In the genomic region with DNA sequence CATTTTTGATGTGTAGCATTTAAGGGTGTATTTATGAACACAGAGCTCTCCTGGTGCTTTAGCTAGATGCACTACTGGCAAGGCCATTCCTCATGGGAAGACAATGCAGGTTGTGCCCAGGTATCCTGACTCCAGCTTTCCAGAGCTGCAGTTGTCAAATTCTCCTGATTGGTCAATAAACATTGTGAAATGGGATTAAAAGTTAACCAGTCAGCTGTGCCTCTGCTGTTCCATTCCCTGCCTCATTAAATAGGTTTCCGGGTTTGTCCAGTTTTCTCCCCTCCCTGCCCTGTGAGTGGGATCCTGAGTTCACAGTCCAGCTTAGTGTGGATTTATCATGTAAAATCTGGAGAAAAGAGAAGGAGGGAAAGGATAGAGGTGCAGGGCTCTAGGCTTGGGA, we compare ENCODE assay signal across 24 cellular contexts.
"Had no signal": no experiment of that assay in that cellular context is flagged by ENCODE, and none has a peak within 500 bp of the region (broad histone marks: within the 10 kb centered on the region; RNA-seq: fewer than 3 reads in every experiment).

No MANE protein-coding gene starts in this region.

- H3K36me3 Mint-ChIP-seq: activated CD8-positive, alpha-beta memory T cell treated with anti-CD3 and anti-CD28 coated beads, Interleukin-2, amount 10 ng/mL, durations not matched to agents 7 days and 5 days; naive B cell; stimulated activated effector memory CD8-positive, alpha-beta T cell treated with anti-CD3 and anti-CD28 coated beads, Interleukin-12 subunit alpha, Interleukin-12 subunit beta, amount 100 ng/mL, for 72 hours had no signal

- H3K27ac ChIP-seq: lower lobe of right lung, prostate gland, right atrium auricular region, stomach, suprapubic skin, tibial nerve, vagina had no signal

- ATAC-seq: activated CD4-positive, CD25-positive, alpha-beta regulatory T cell treated with anti-CD3 and anti-CD28 coated beads, Interleukin-2, amount 50 U/mL, for 24 hours; activated CD8-positive, alpha-beta memory T cell treated with anti-CD3 and anti-CD28 coated beads, Interleukin-2, amount 10 ng/mL, durations not matched to agents 7 days and 5 days; activated CD8-positive, alpha-beta T cell treated with anti-CD3 and anti-CD28 coated beads for 36 hours; activated naive CD8-positive, alpha-beta T cell treated with anti-CD3 and anti-CD28 coated beads, Interleukin-2, amount 50 U/mL, for 24 hours; esophagus mucosa; lower lobe of right lung; stimulated activated effector memory CD8-positive, alpha-beta T cell treated with anti-CD3 and anti-CD28 coated beads, Interleukin-12 subunit alpha, Interleukin-12 subunit beta, amount 100 ng/mL, for 72 hours had no signal

- H3K36me3 ChIP-seq: lower lobe of right lung, prostate gland, right atrium auricular region, stomach, suprapubic skin, tibial nerve, vagina had no signal

- H3K4me3 ChIP-seq: lower lobe of right lung, prostate gland, right atrium auricular region, stomach, suprapubic skin, tibial nerve, vagina had no signal

- H3K4me1 ChIP-seq: lower lobe of right lung, prostate gland, right atrium auricular region, stomach, suprapubic skin, tibial nerve, vagina had no signal

- H3K9me3 Mint-ChIP-seq: activated CD4-positive, alpha-beta T cell treated with anti-CD3 and anti-CD28 coated beads, Interleukin-2, amount 10 ng/mL, durations not matched to agents 24 days and 14 days; activated CD8-positive, alpha-beta T cell treated with anti-CD3 and anti-CD28 coated beads for 36 hours; activated naive CD8-positive, alpha-beta T cell treated with anti-CD3 and anti-CD28 coated beads, Interleukin-2, amount 50 U/mL, for 24 hours; stimulated activated effector memory CD8-positive, alpha-beta T cell treated with anti-CD3 and anti-CD28 coated beads, Interleukin-12 subunit alpha, Interleukin-12 subunit beta, amount 100 ng/mL, for 72 hours had no signal

- H3K27me3 ChIP-seq: right atrium auricular region, suprapubic skin, tibial nerve, vagina had no signal

- H3K4me1 Mint-ChIP-seq: activated CD4-positive, alpha-beta T cell treated with anti-CD3 and anti-CD28 coated beads, Interleukin-2, amount 10 ng/mL, durations not matched to agents 24 days and 14 days; activated CD8-positive, alpha-beta memory T cell treated with anti-CD3 and anti-CD28 coated beads, Interleukin-2, amount 10 ng/mL, durations not matched to agents 7 days and 5 days; activated naive CD8-positive, alpha-beta T cell treated with anti-CD3 and anti-CD28 coated beads, Interleukin-2, amount 50 U/mL, for 24 hours; naive B cell; stimulated activated effector memory CD8-positive, alpha-beta T cell treated with anti-CD3 and anti-CD28 coated beads, Interleukin-12 subunit alpha, Interleukin-12 subunit beta, amount 100 ng/mL, for 72 hours had no signal

- H3K27ac Mint-ChIP-seq: activated CD4-positive, alpha-beta T cell treated with anti-CD3 and anti-CD28 coated beads, Interleukin-2, amount 10 ng/mL, durations not matched to agents 24 days and 14 days; activated CD8-positive, alpha-beta memory T cell treated with anti-CD3 and anti-CD28 coated beads, Interleukin-2, amount 10 ng/mL, durations not matched to agents 7 days and 5 days; activated CD8-positive, alpha-beta T cell treated with anti-CD3 and anti-CD28 coated beads for 36 hours; activated naive CD8-positive, alpha-beta T cell treated with anti-CD3 and anti-CD28 coated beads, Interleukin-2, amount 50 U/mL, for 24 hours; naive B cell; stimulated activated effector memory CD8-positive, alpha-beta T cell treated with anti-CD3 and anti-CD28 coated beads, Interleukin-12 subunit alpha, Interleukin-12 subunit beta, amount 100 ng/mL, for 72 hours had no signal

- H3K4me3 Mint-ChIP-seq: activated CD4-positive, alpha-beta T cell treated with anti-CD3 and anti-CD28 coated beads, Interleukin-2, amount 10 ng/mL, durations not matched to agents 24 days and 14 days; activated CD8-positive, alpha-beta memory T cell treated with anti-CD3 and anti-CD28 coated beads, Interleukin-2, amount 10 ng/mL, durations not matched to agents 7 days and 5 days; activated CD8-positive, alpha-beta T cell treated with anti-CD3 and anti-CD28 coated beads for 36 hours; activated naive CD8-positive, alpha-beta T cell treated with anti-CD3 and anti-CD28 coated beads, Interleukin-2, amount 50 U/mL, for 24 hours; naive B cell; stimulated activated effector memory CD8-positive, alpha-beta T cell treated with anti-CD3 and anti-CD28 coated beads, Interleukin-12 subunit alpha, Interleukin-12 subunit beta, amount 100 ng/mL, for 72 hours had no signal

- DNase-seq: activated CD4-positive, alpha-beta T cell treated with anti-CD3 and anti-CD28 coated beads, Interleukin-2, amount 10 ng/mL, durations not matched to agents 24 days and 14 days; activated CD8-positive, alpha-beta memory T cell treated with anti-CD3 and anti-CD28 coated beads, Interleukin-2, amount 10 ng/mL, durations not matched to agents 7 days and 5 days; activated CD8-positive, alpha-beta T cell treated with anti-CD3 and anti-CD28 coated beads for 36 hours; activated gamma-delta T cell; activated naive CD4-positive, alpha-beta T cell treated with anti-CD3 and anti-CD28 coated beads, Interleukin-2, amount 50 U/mL, for 16 hours; activated naive CD8-positive, alpha-beta T cell treated with anti-CD3 and anti-CD28 coated beads, Interleukin-2, amount 50 U/mL, for 24 hours; activated T-cell treated with anti-CD3 and anti-CD28 coated beads for 4 hours; dermis blood vessel endothelial cell; effector memory CD4-positive, alpha-beta T cell; foreskin melanocyte; hypothalamus; lower lobe of right lung; mesendoderm; naive B cell; stimulated activated CD4-positive, alpha-beta T cell treated with anti-CD3 and anti-CD28 coated beads, Interleukin-12 subunit alpha, Interleukin-12 subunit beta, amount 100 ng/mL, for 4 hours; stomach had no signal

- H3K9me3 ChIP-seq: lower lobe of right lung, prostate gland, right atrium auricular region, stomach, suprapubic skin, tibial nerve, vagina had no signal
